ENCODE assay signal across 8 cellular contexts in the genomic region with DNA sequence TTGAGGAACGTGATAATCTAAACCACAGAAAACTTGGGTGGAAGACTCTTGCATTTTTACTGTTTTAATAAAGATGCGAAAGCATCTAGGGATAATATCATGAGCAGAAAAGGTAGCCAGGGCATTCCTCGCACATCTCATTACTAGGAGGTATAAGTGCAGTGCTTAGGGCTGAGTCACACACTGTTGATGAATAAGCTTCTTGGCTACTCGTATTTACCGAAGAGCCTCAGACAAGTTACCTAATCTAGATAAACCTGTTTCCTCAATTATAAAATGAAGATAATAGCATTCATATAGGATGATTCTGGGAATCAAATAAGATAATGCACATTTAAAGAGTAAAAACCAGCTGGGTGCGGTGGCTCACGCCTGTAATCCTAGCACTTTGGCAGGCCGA. TPM values are rescaled to one million over a fixed set of nuclear protein-coding genes. Genes with fewer than 3 reads are reported as not detected.
A peak's percentile ranks its signal among the peaks of the same experiment; 100 is the strongest.
DNase-seq lines count a peak whose midpoint lies in the region; ATAC-seq and TF ChIP-seq lines count a peak whose summit lies in the region.

No MANE protein-coding gene starts in this region.

- no peaks in the 10 kb centered on the region for H3K4me1 ChIP-seq in BE2C
- H3K4me1 ChIP-seq in H9 (ENCODE audit: insufficient read depth, low read length), result no peaks in the 10 kb centered on the region; the same call in 1 of the 2 replicates

- H2BK15ac ChIP-seq in H9 (ENCODE audit: low read depth, low read length), result no peak overlapping the region

- no peak overlapping the region for H3T11ph ChIP-seq in H9 (ENCODE audit: low read length)

- H3K36me3 ChIP-seq in BE2C, result peaks cover 7% of the 10 kb centered on the region

- no peak for ATAC-seq in activated CD8-positive, alpha-beta T cell treated with anti-CD3 and anti-CD28 coated beads for 36 hours
- no peak for ATAC-seq in HG03469 (IDR thresholded peaks at IDR 0.05; ENCODE audit: unreplicated experiment)

- H2BK12ac ChIP-seq in H9 (ENCODE audit: insufficient read length, low read depth, low read length), result no peak overlapping the region

- no peak overlapping the region for H4K5ac ChIP-seq in H9 (ENCODE audit: insufficient read length, low read depth, low read length)

- no peak overlapping the region for H3K9ac ChIP-seq in H9 (ENCODE audit: extremely low read depth, insufficient read length, low read length)

- H3K14ac ChIP-seq in H9 (ENCODE audit: insufficient read depth, low read length), result no peak overlapping the region

- H3K4me3 Mint-ChIP-seq in H9, result peak overlapping the region; percentile 79 to 95
- H3K4me3 Mint-ChIP-seq in activated CD8-positive, alpha-beta T cell treated with anti-CD3 and anti-CD28 coated beads for 36 hours, result peak overlapping the region; percentile 73
- peak overlapping the region; percentile 85 to 96 (median 93) for H3K4me3 Mint-ChIP-seq in immature natural killer cell

- H3K4ac ChIP-seq in H9 (ENCODE audit: low read depth, low read length), result no peak overlapping the region

- H3K27ac ChIP-seq in H9 (ENCODE audit: insufficient read length, low read depth, low read length), result no peak overlapping the region

- no CpG with 5 or more reads among the region's 8 CpGs for WGBS in H9 (ENCODE audit: extremely low coverage, insufficient read length, low lambda C conversion rate)

- H3K79me1 ChIP-seq in H9 (ENCODE audit: insufficient read depth, low read depth, low read length, poor library complexity, severe bottlenecking), result no peaks in the 10 kb centered on the region

- TF ChIP-seq CTCF in BE2C (IDR thresholded peaks at IDR 0.05; ENCODE audit: low read depth, low read length) (no peak), H9 (conservative IDR thresholded peaks at IDR 0.05) (no peak)
- TF ChIP-seq CTCF in activated CD8-positive, alpha-beta T cell treated with anti-CD3 and anti-CD28 coated beads for 36 hours (IDR thresholded peaks at IDR 0.05), result no peak

- H3K56ac ChIP-seq in H9 (ENCODE audit: insufficient read length, low read depth, low read length), result no peak overlapping the region

- intact Hi-C loops in activated CD8-positive, alpha-beta T cell treated with anti-CD3 and anti-CD28 coated beads for 36 hours (cut with micrococcal nuclease), result no loop called here

- H2BK120ac ChIP-seq in H9 (ENCODE audit: low read depth, low read length, poor library complexity, severe bottlenecking), result no peak overlapping the region

- H3K27me3 ChIP-seq in BE2C, result peaks cover 5% of the 10 kb centered on the region; the same call in 1 of the 2 replicates
- H3K27me3 ChIP-seq in H9 (ENCODE audit: insufficient read depth, low read length), result no peaks in the 10 kb centered on the region

- peaks cover 11% of the 10 kb centered on the region in 2 experiments for H3K4me1 Mint-ChIP-seq in H9
- H3K4me1 Mint-ChIP-seq in activated CD8-positive, alpha-beta T cell treated with anti-CD3 and anti-CD28 coated beads for 36 hours (ENCODE audit: low read depth), result peaks cover 9% of the 10 kb centered on the region
- peaks cover 14 to 18% of the 10 kb centered on the region in 2 donors for H3K4me1 Mint-ChIP-seq in immature natural killer cell

- H3K36me3 Mint-ChIP-seq in H9 (ENCODE audit: insufficient read depth in 1 of 3, low read depth in 3 of 3), result peaks cover 3 to 13% (median 12%) of the 10 kb centered on the region in 3 experiments; a peak in 6 of 7 replicates
- H3K36me3 Mint-ChIP-seq in activated CD8-positive, alpha-beta T cell treated with anti-CD3 and anti-CD28 coated beads for 36 hours (ENCODE audit: low read depth), result peaks cover 2% of the 10 kb centered on the region
- H3K36me3 Mint-ChIP-seq in immature natural killer cell, result peaks cover 0 to 2% (median 0%) of the 10 kb centered on the region in 3 donors

- H3K23ac ChIP-seq in H9 (ENCODE audit: insufficient read length, low read depth, low read length), result no peak overlapping the region

- H3K27me3 Mint-ChIP-seq in H9 (ENCODE audit: low read depth) (peaks cover 12% of the 10 kb centered on the region), immature natural killer cell (ENCODE audit: low read depth in 3 of 3) (peaks cover 3 to 12% (median 9%) of the 10 kb centered on the region in 3 donors)
- H3K27me3 Mint-ChIP-seq in activated CD8-positive, alpha-beta T cell treated with anti-CD3 and anti-CD28 coated beads for 36 hours, result peaks cover 17% of the 10 kb centered on the region

- H2AFZ ChIP-seq in H9 (ENCODE audit: low read length), result no peak overlapping the region

- peak overlapping the region; percentile 84; the same call in 1 of the 2 replicates for H3K4me3 ChIP-seq in BE2C (ENCODE audit: low read depth, low read length)

- H3K18ac ChIP-seq in H9 (ENCODE audit: insufficient read length, low read depth, low read length), result no peak overlapping the region

- no peak overlapping the region for H4K8ac ChIP-seq in H9 (replicated peaks; ENCODE audit: insufficient read length, low read depth, low read length)

- H3K23me2 ChIP-seq in H9 (ENCODE audit: insufficient read length, low read depth, low read length, poor library complexity, severe bottlenecking), result peaks cover 8% of the 10 kb centered on the region

- H3K9me3 ChIP-seq in BE2C (no peaks in the 10 kb centered on the region), H9 (ENCODE audit: control insufficient read depth, low read depth, low read length) (no peaks in the 10 kb centered on the region)

- no peaks in the 10 kb centered on the region for H3K9me3 Mint-ChIP-seq in H9
- H3K9me3 Mint-ChIP-seq in activated CD8-positive, alpha-beta T cell treated with anti-CD3 and anti-CD28 coated beads for 36 hours, result no peaks in the 10 kb centered on the region
- no peaks in the 10 kb centered on the region for H3K9me3 Mint-ChIP-seq in immature natural killer cell

- H4K91ac ChIP-seq in H9 (ENCODE audit: insufficient read length, low read depth, low read length), result no peak overlapping the region

- H2AK5ac ChIP-seq in H9 (ENCODE audit: insufficient read length, low read length), result no peak overlapping the region

- H3K27ac Mint-ChIP-seq in H9 (no peak overlapping the region), immature natural killer cell (peak overlapping the region in 1 of 6 donors; percentile 65)
- H3K27ac Mint-ChIP-seq in activated CD8-positive, alpha-beta T cell treated with anti-CD3 and anti-CD28 coated beads for 36 hours, result no peak overlapping the region

- no peaks in the 10 kb centered on the region for H3K79me2 ChIP-seq in H9 (ENCODE audit: insufficient read depth, low read length)

- no peak overlapping the region for H2BK20ac ChIP-seq in H9 (ENCODE audit: low read depth, low read length, poor library complexity, severe bottlenecking)

- DNase-seq in BE2C, result no peak
- no peak for DNase-seq in H9
- no peak for DNase-seq in activated CD8-positive, alpha-beta T cell treated with anti-CD3 and anti-CD28 coated beads for 36 hours
- no peak for DNase-seq in immature natural killer cell
- no peak for DNase-seq in kidney glomerular epithelial cell (lab: John Stamatoyannopoulos, UW)
- no peak for DNase-seq in NCI-H2227 treated with DMSO at 0.1 percent for 48 hours (lab: John Stamatoyannopoulos, UW)
- DNase-seq in medulla oblongata (ENCODE audit: extremely low spot score), result no peak

- H3K4me2 ChIP-seq in H9 (ENCODE audit: insufficient read depth, insufficient read length, low read length), result peak overlapping the region; percentile 63

- H2BK5ac ChIP-seq in H9 (ENCODE audit: insufficient read length, low read length), result no peak overlapping the region

- H4K20me1 ChIP-seq in H9 (ENCODE audit: control insufficient read depth, insufficient read depth, insufficient read length), result no peaks in the 10 kb centered on the region

- POLR2A ChIA-PET in activated CD8-positive, alpha-beta T cell treated with anti-CD3 and anti-CD28 coated beads for 36 hours (lab: Charles Lee), result interaction anchor here (1.0 to 1.5 kb wide), 2 partner anchors 9 to 55 kb away, joined by 3 to 4 read pairs; no protein-coding TSS in a partner anchor

- CTCF ChIA-PET in activated CD8-positive, alpha-beta T cell treated with anti-CD3 and anti-CD28 coated beads for 36 hours (lab: Charles Lee), result interaction anchor here (1.0 to 2.2 kb wide), 5 partner anchors 9 to 61 kb away, joined by 3 to 5 read pairs (median 5); no protein-coding TSS in a partner anchor

RNA-seq across cellular contexts. Expression of a gene that starts 0.8 kb away (rescaled TPM):
- polyA plus RNA-seq in BE2C (2012; ENCODE audit: insufficient read depth, insufficient read length, low read depth), result not detected
- 0.28 and 0.31 TPM in 2 replicates for total RNA-seq in H9 (2021)
- total RNA-seq in activated CD8-positive, alpha-beta T cell treated with anti-CD3 and anti-CD28 coated beads for 36 hours, result under 1 TPM in 1 of 2 experiments, not detected in 1; 0.05 TPM
- not detected for polyA plus RNA-seq in immature natural killer cell

RNA-seq across cellular contexts. Expression of a gene that starts 19.9 kb away (rescaled TPM):
- polyA plus RNA-seq in BE2C (2012; ENCODE audit: insufficient read depth, insufficient read length, low read depth), result 45.1 TPM
- 54.7 and 55.6 TPM in 2 replicates for total RNA-seq in H9 (2021)
- total RNA-seq in activated CD8-positive, alpha-beta T cell treated with anti-CD3 and anti-CD28 coated beads for 36 hours, result 10 to 100 TPM; 37.4 to 39.8 TPM
- 10 to 100 TPM; 40.6 to 49.7 (median 46.5) TPM for polyA plus RNA-seq in immature natural killer cell

RNA-seq across cellular contexts. Expression of a gene that starts 20.1 kb away (rescaled TPM):
- polyA plus RNA-seq in BE2C (2012; ENCODE audit: insufficient read depth, insufficient read length, low read depth), result 11.9 TPM
- 38.0 and 40.4 TPM in 2 replicates for total RNA-seq in H9 (2021)
- 10 to 100 TPM; 28.9 to 33.6 TPM for total RNA-seq in activated CD8-positive, alpha-beta T cell treated with anti-CD3 and anti-CD28 coated beads for 36 hours
- polyA plus RNA-seq in immature natural killer cell, result 10 to 100 TPM in 2 of 3 donors, 1 to 10 TPM in 1; 6.2 to 17.1 (median 16.5) TPM
